In the genomic region with DNA sequence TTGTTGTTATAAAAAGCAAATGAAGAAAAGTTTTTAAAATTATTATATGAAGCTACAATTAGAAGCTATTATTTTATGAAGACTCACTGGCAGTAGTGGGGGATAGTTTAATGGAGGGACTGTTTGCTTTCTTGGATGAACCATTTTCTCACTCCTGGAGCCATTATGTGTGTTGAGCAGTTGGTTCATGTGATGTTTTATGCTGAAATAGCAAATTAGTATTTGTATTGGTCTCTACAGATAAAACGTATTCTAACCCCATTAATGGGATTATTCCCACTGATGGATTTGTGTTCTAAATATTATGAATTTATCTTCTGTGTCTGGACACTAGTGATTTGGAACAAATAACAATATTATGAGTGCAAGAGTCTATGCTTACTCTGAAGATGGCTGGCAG, we compare ENCODE assay signal across 34 cellular contexts.
"Had no signal": no experiment of that assay in that cellular context is flagged by ENCODE, and none has a peak within 500 bp of the region (broad histone marks: within the 10 kb centered on the region; RNA-seq: fewer than 3 reads in every experiment).

No MANE protein-coding gene starts in this region.

- H3K4me3 ChIP-seq: adrenal gland, ascending aorta, body of pancreas, breast epithelium, cardiac muscle cell had no signal

- H3K27me3 ChIP-seq: adrenal gland, ascending aorta, body of pancreas, brain microvascular endothelial cell, breast epithelium, cardiac muscle cell had no signal

- ATAC-seq: activated naive CD4-positive, alpha-beta T cell treated with anti-CD3 and anti-CD28 coated beads, Interleukin-2, amount 50 U/mL, for 72 hours; activated naive CD8-positive, alpha-beta T cell treated with anti-CD3 and anti-CD28 coated beads, Interleukin-2, amount 50 U/mL, for 24 hours; activated T-cell treated with anti-CD3 and anti-CD28 coated beads, Interleukin-2, amount 50 U/mL, for 4 hours; activated T-cell treated with anti-CD3 and anti-CD28 coated beads, Interleukin-2, amount 50 U/mL, for 72 hours; activated T-helper 17 cell treated with anti-CD3 and anti-CD28 coated beads, Interleukin-2, amount 50 U/mL, for 72 hours; body of pancreas had no signal

- H3K36me3 ChIP-seq: adrenal gland, ascending aorta, brain microvascular endothelial cell, breast epithelium, cardiac muscle cell had no signal

- H3K27ac ChIP-seq: adrenal gland, ascending aorta, body of pancreas, brain microvascular endothelial cell, breast epithelium, cardiac muscle cell had no signal

- H3K9me3 ChIP-seq: adrenal gland, ascending aorta, body of pancreas, breast epithelium had no signal

- H3K4me1 ChIP-seq: adrenal gland, ascending aorta, body of pancreas, breast epithelium had no signal

- DNase-seq: activated effector memory CD4-positive, alpha-beta T cell treated with anti-CD3 and anti-CD28 coated beads, Interleukin-2, amount 50 U/mL, for 16 hours; activated effector memory CD4-positive, alpha-beta T cell treated with Interleukin-2 at 50 U/mL for 16 hours; activated gamma-delta T cell; activated gamma-delta T cell treated with Interleukin-2 at 50 U/mL for 16 hours; activated naive CD4-positive, alpha-beta T cell; activated naive CD4-positive, alpha-beta T cell treated with anti-CD3 and anti-CD28 coated beads for 36 hours; activated naive CD4-positive, alpha-beta T cell treated with anti-CD3 and anti-CD28 coated beads, Interleukin-2, amount 10 ng/mL, durations not matched to agents 7 days and 5 days; activated naive CD4-positive, alpha-beta T cell treated with anti-CD3 and anti-CD28 coated beads, Interleukin-2, amount 50 U/mL, for 16 hours; activated naive CD4-positive, alpha-beta T cell treated with Interleukin-2 at 50 U/mL for 16 hours; activated naive CD8-positive, alpha-beta T cell treated with anti-CD3 and anti-CD28 coated beads for 36 hours; activated naive CD8-positive, alpha-beta T cell treated with anti-CD3 and anti-CD28 coated beads, Interleukin-2, amount 10 ng/mL, durations not matched to agents 7 days and 5 days; activated naive CD8-positive, alpha-beta T cell treated with anti-CD3 and anti-CD28 coated beads, Interleukin-2, amount 50 U/mL, for 24 hours; activated T-cell treated with anti-CD3 and anti-CD28 coated beads, Interleukin-2, amount 50 U/mL, for 1 hour; activated T-cell treated with anti-CD3 and anti-CD28 coated beads, Interleukin-2, amount 50 U/mL, for 24 hours; activated T-cell treated with anti-CD3 and anti-CD28 coated beads, Interleukin-2, amount 50 U/mL, for 4 hours; activated T-cell treated with anti-CD3 and anti-CD28 coated beads, Interleukin-2, amount 50 U/mL, for 48 hours; activated T-cell treated with anti-CD3 and anti-CD28 coated beads, Interleukin-2, amount 50 U/mL, for 72 hours; adrenal gland; amniotic stem cell; amygdala; anterior cingulate cortex; aorta; body of pancreas; brain microvascular endothelial cell; caudate nucleus; central memory CD4-positive, alpha-beta T cell; cerebellar nuclear complex had no signal

- FAIRE-seq: astrocyte, bronchial epithelial cell had no signal
